Comparison of ENCODE assay signal across 2 cellular contexts in genomic region chr1:119988316-119989067, GRCh38.
TF ChIP-seq lines count a peak whose summit lies in the region.

No MANE protein-coding gene starts in this region.

TF ChIP-seq in GM12891, 5 proteins besides CTCF, POLR2A, EP300 and RAD21:
- TF ChIP-seq TAF1 (IDR thresholded peaks at IDR 0.05; ENCODE audit: low read depth, low read length): no peak
- peak; percentile 12; the same call in 1 of the 2 replicates for TF ChIP-seq SPI1 (IDR thresholded peaks at IDR 0.05; ENCODE audit: low read depth, low read length)
- no peak for TF ChIP-seq POLR2AphosphoS5 (IDR thresholded peaks at IDR 0.05; ENCODE audit: low read depth, low read length)
- no peak for TF ChIP-seq POU2F2 (IDR thresholded peaks at IDR 0.05; ENCODE audit: low read depth, low read length)
- TF ChIP-seq PAX5 (IDR thresholded peaks at IDR 0.05; ENCODE audit: insufficient read depth, low read length, severe bottlenecking): no peak

TF ChIP-seq in IMR-90, 13 proteins besides CTCF, POLR2A, EP300 and RAD21:
- TF ChIP-seq RFX5 (IDR thresholded peaks at IDR 0.05; ENCODE audit: low read depth, low read length) (no peak), MXI1 (IDR thresholded peaks at IDR 0.05; ENCODE audit: borderline replicate concordance, low read depth, low read length) (no peak), MAFK (IDR thresholded peaks at IDR 0.05; ENCODE audit: low read depth, low read length) (no peak), MAZ (IDR thresholded peaks at IDR 0.05; ENCODE audit: borderline replicate concordance, low read depth, low read length) (no peak), CHD1 (IDR thresholded peaks at IDR 0.05; ENCODE audit: low read depth, low read length) (no peak), CEBPB (IDR thresholded peaks at IDR 0.05; ENCODE audit: low read depth, low read length) (no peak), FOS (IDR thresholded peaks at IDR 0.05; ENCODE audit: low read depth, low read length) (no peak), NFE2L2 (IDR thresholded peaks at IDR 0.05; ENCODE audit: low read depth, low read length) (no peak), SMC3 (IDR thresholded peaks at IDR 0.05; ENCODE audit: low read depth, low read length) (no peak), USF2 (IDR thresholded peaks at IDR 0.05; ENCODE audit: low read depth, low read length) (no peak), BHLHE40 (IDR thresholded peaks at IDR 0.05; ENCODE audit: low read depth, low read length) (no peak), RCOR1 (IDR thresholded peaks at IDR 0.05; ENCODE audit: insufficient replicate concordance, low read length) (no peak), ELK1 (IDR thresholded peaks at IDR 0.05; ENCODE audit: borderline replicate concordance, low read depth, low read length) (no peak)
TF ChIP-seq in IMR-90: peak in this region for 0.
